In the genomic region with DNA sequence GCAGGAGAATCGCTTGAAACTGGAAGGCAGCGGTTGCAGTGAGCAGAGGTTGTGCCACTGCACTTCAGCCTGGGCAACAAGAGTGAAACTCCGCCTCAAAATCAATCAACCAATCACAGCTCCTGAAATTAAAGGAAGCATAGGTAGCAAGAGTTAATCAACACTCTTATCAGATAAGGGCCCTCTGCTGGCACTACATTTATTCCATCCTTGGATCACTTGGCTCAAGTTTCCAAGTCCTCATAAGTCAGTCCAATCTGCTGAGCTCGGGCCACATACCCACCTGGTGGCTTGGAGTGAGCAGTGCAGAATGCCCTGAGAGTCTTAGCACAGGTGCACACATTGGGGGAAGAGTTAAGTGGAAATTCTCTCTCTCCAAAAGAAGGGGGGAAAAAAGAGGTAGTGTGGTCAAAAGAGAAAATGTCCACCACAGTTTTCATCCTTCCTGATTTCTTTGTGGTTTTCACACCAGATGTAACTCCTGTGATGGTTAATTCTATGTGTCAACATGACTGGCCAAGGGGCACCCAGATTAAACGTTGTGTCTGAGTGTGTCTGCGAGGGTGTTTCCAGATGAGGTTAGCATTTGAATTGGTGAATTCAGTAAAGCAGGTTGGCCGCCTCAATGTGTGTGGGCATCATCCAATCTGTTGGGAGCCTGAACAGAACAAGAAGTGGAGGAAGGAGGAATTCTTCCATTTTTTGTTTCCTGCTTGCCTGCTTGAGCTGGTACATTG, we compare ENCODE assay signal across 9 cellular contexts. TPM values are rescaled to one million over a fixed set of nuclear protein-coding genes. Genes with fewer than 3 reads are reported as not detected.
DNase-seq lines count a peak whose midpoint lies in the region; FAIRE-seq and TF ChIP-seq lines count a peak whose summit lies in the region.
"Had no signal": no experiment of that assay in that cellular context is flagged by ENCODE, and none has a peak within 500 bp of the region (broad histone marks: within the 10 kb centered on the region; RNA-seq: fewer than 3 reads in every experiment).

No MANE protein-coding gene starts in this region.

- H3K9me3 Mint-ChIP-seq in activated CD4-positive, alpha-beta memory T cell treated with anti-CD3 and anti-CD28 coated beads for 36 hours = no peaks in the 10 kb centered on the region

- H3K4me2 ChIP-seq in endothelial cell of umbilical vein (ENCODE audit: insufficient read depth, low read length) = no peak overlapping the region

- H3K27me3 ChIP-seq in endothelial cell of umbilical vein (ENCODE audit: control insufficient read depth in 2 of 2, insufficient read depth in 2 of 2, low read length in 2 of 2) = no peaks in the 10 kb centered on the region

- H3K79me2 ChIP-seq in endothelial cell of umbilical vein (ENCODE audit: control insufficient read depth, insufficient read depth, low read length) = no peaks in the 10 kb centered on the region

- POLR2A ChIA-PET in endothelial cell of umbilical vein (lab: Charles Lee) = no interaction called here
- POLR2A ChIA-PET in activated CD4-positive, alpha-beta memory T cell treated with anti-CD3 and anti-CD28 coated beads for 36 hours (lab: Charles Lee) = no interaction called here

- H3K4me3 ChIP-seq in endothelial cell of umbilical vein (replicated peaks in 1 of 3; ENCODE audit: insufficient read depth in 1 of 3, low read depth in 1 of 3, low read length in 3 of 3) (no peak overlapping the region), retinal pigment epithelial cell (ENCODE audit: low read length) (no peak overlapping the region)

- intact Hi-C loops in endothelial cell of umbilical vein (cut with micrococcal nuclease) = no loop called here
- intact Hi-C loops in activated CD4-positive, alpha-beta memory T cell treated with anti-CD3 and anti-CD28 coated beads for 36 hours (cut with micrococcal nuclease) = loop anchor here (10.0 kb wide), 1 partner anchor 539 kb away; the partner anchor contains the start of gene NHLRC1

- no peak overlapping the region for H3K9ac ChIP-seq in endothelial cell of umbilical vein (replicated peaks; ENCODE audit: extremely low read depth, insufficient read depth, low read length)

- no TSS peak for BruUV-seq in endothelial cell of umbilical vein (replicated peaks; lab: Mats Ljungman, UMichigan)

- peak; percentile 4 for DNase-seq in NCI-H2227 (lab: John Stamatoyannopoulos, UW; ENCODE audit: unreplicated experiment)
- no peak for DNase-seq in NCI-H2227 treated with DMSO at 0.1 percent for 48 hours (lab: John Stamatoyannopoulos, UW)
- DNase-seq in NCI-H2029 treated with DMSO at 0.1 percent for 48 hours (lab: John Stamatoyannopoulos, UW) = peak; percentile 73
- peak; percentile 11 for DNase-seq in endothelial cell of umbilical vein (ENCODE audit: low read depth, low spot score)
- DNase-seq in retinal pigment epithelial cell (ENCODE audit: low read depth) = no peak
- no peak for DNase-seq in activated CD4-positive, alpha-beta memory T cell treated with anti-CD3 and anti-CD28 coated beads for 36 hours
- DNase-seq in stimulated activated CD4-positive, alpha-beta T cell treated with anti-CD3 and anti-CD28 coated beads, Interleukin-4, amount 100 ng/mL, for 1 hour = no peak
- no peak for DNase-seq in NCI-H1105 treated with DMSO at 0.1 percent for 48 hours (lab: John Stamatoyannopoulos, UW)
- DNase-seq: NCI-H2081 had no signal

- no peak for FAIRE-seq in endothelial cell of umbilical vein (lab: Jason Lieb, UNC)

- no peaks in the 10 kb centered on the region for H3K36me3 Mint-ChIP-seq in activated CD4-positive, alpha-beta memory T cell treated with anti-CD3 and anti-CD28 coated beads for 36 hours

- H2AFZ ChIP-seq in endothelial cell of umbilical vein (ENCODE audit: low read depth, low read length) = no peak overlapping the region

- H3K4me3 Mint-ChIP-seq in activated CD4-positive, alpha-beta memory T cell treated with anti-CD3 and anti-CD28 coated beads for 36 hours = no peak overlapping the region

- no peak for TF ChIP-seq POLR2A in endothelial cell of umbilical vein (IDR thresholded peaks at IDR 0.05; ENCODE audit: low read depth, low read length)

- CTCF ChIA-PET in endothelial cell of umbilical vein (lab: Charles Lee) = interaction anchor here (0.7 to 1.1 kb wide), 6 partner anchors 10 to 432 kb away, joined by 3 to 4 read pairs (median 3); no protein-coding TSS in a partner anchor
- CTCF ChIA-PET in activated CD4-positive, alpha-beta memory T cell treated with anti-CD3 and anti-CD28 coated beads for 36 hours (lab: Charles Lee) = interaction anchor here (1.0 to 3.2 kb wide), 2 partner anchors 202 to 219 kb away, joined by 3 to 19 read pairs; no protein-coding TSS in a partner anchor

- dilution Hi-C loops in endothelial cell of umbilical vein (cut with MboI; ENCODE audit: extremely low pct_ligation_motif_present, low sequenced_read_pairs) = no loop called here

- peaks cover 10% of the 10 kb centered on the region for H3K4me1 Mint-ChIP-seq in activated CD4-positive, alpha-beta memory T cell treated with anti-CD3 and anti-CD28 coated beads for 36 hours (ENCODE audit: low read depth)

- H3K27ac ChIP-seq in endothelial cell of umbilical vein (ENCODE audit: insufficient read depth, low read depth, low read length) = no peak overlapping the region

- no peaks in the 10 kb centered on the region for H3K36me3 ChIP-seq in endothelial cell of umbilical vein (ENCODE audit: control insufficient read depth in 2 of 2, extremely low read depth in 1 of 2, insufficient read depth in 2 of 2, low read length in 2 of 2)

- TF ChIP-seq CTCF in endothelial cell of umbilical vein (IDR thresholded peaks at IDR 0.05; ENCODE audit: extremely low read depth in 1 of 2, insufficient read depth in 1 of 2, low read depth in 1 of 2, low read length in 2 of 2) = peak; percentile 4 to 11
- TF ChIP-seq CTCF in retinal pigment epithelial cell (conservative IDR thresholded peaks at IDR 0.05; ENCODE audit: low read depth, low read length) = peak; percentile 25

- peaks cover 3% of the 10 kb centered on the region for H3K27me3 Mint-ChIP-seq in activated CD4-positive, alpha-beta memory T cell treated with anti-CD3 and anti-CD28 coated beads for 36 hours

- H3K4me1 ChIP-seq in endothelial cell of umbilical vein (ENCODE audit: control insufficient read depth, extremely low read depth, insufficient read depth, low read length) = peaks cover 8% of the 10 kb centered on the region

- H3K9me3 ChIP-seq in endothelial cell of umbilical vein (replicated peaks; ENCODE audit: control insufficient read depth, insufficient read depth, low read length) = no peaks in the 10 kb centered on the region

- no peaks in the 10 kb centered on the region for H3K9me1 ChIP-seq in endothelial cell of umbilical vein (replicated peaks; ENCODE audit: control insufficient read depth, extremely low read depth, insufficient read depth, low read length)

- no peaks in the 10 kb centered on the region for H4K20me1 ChIP-seq in endothelial cell of umbilical vein (replicated peaks; ENCODE audit: control insufficient read depth, extremely low read depth, insufficient read depth, low read length)

- H3K27ac Mint-ChIP-seq in activated CD4-positive, alpha-beta memory T cell treated with anti-CD3 and anti-CD28 coated beads for 36 hours = no peak overlapping the region

TF ChIP-seq in endothelial cell of umbilical vein, 7 proteins besides CTCF, POLR2A, EP300 and RAD21:
- TF ChIP-seq, protein P1, sequence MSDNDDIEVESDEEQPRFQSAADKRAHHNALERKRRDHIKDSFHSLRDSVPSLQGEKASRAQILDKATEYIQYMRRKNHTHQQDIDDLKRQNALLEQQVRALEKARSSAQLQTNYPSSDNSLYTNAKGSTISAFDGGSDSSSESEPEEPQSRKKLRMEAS (IDR thresholded peaks at IDR 0.05; ENCODE audit: insufficient read depth, insufficient read length) = no peak
- TF ChIP-seq POLR2AphosphoS5 (IDR thresholded peaks at IDR 0.05; ENCODE audit: insufficient read depth, low read depth, low read length) (no peak), EZH2 (IDR thresholded peaks at IDR 0.05; ENCODE audit: borderline replicate concordance, low read depth, low read length, severe bottlenecking) (no peak), JUN (IDR thresholded peaks at IDR 0.05; ENCODE audit: borderline replicate concordance, insufficient read depth, insufficient read length, low read depth) (no peak), MYC (IDR thresholded peaks at IDR 0.05; ENCODE audit: low read depth, low read length) (no peak), GATA2 (IDR thresholded peaks at IDR 0.05; ENCODE audit: insufficient read depth, insufficient read length, low read depth, low read length) (peak; percentile 13), FOS (IDR thresholded peaks at IDR 0.05; ENCODE audit: borderline replicate concordance, insufficient read depth, low read length) (no peak)
TF ChIP-seq in endothelial cell of umbilical vein: peak in this region for 1.

RNA-seq across cellular contexts. Expression of gene FAM8A1, which starts 14.2 kb away (rescaled TPM):
- total RNA-seq in endothelial cell of umbilical vein = 11.3 and 11.5 TPM in 2 replicates
- 4.3 and 4.8 TPM in 2 replicates for polyA plus RNA-seq in endothelial cell of umbilical vein
- 4.2 and 4.8 TPM in 2 replicates for polyA plus RNA-seq in endothelial cell of umbilical vein (2011; cell fraction: cytosol; rRNA removed)
- 5.7 and 7.6 TPM in 2 replicates for polyA plus RNA-seq in endothelial cell of umbilical vein (2011; cell fraction: nucleus; rRNA removed)
- 8.2 and 9.5 TPM in 2 replicates for polyA plus RNA-seq in endothelial cell of umbilical vein (2012)
- 5.5 and 5.7 TPM in 2 replicates for polyA minus RNA-seq in endothelial cell of umbilical vein
- 7.6 TPM for polyA minus RNA-seq in endothelial cell of umbilical vein (2011; cell fraction: cytosol; rRNA and poly(A)+ RNA removed)
- polyA minus RNA-seq in endothelial cell of umbilical vein (2011; cell fraction: nucleus; rRNA and poly(A)+ RNA removed) = 4.0 and 4.5 TPM in 2 replicates
- total RNA-seq in activated CD4-positive, alpha-beta memory T cell treated with anti-CD3 and anti-CD28 coated beads for 36 hours = 1 to 10 TPM; 5.0 to 5.1 TPM

Comparison
In these comparisons a context has a peak if more than half of its experiments do, and no peak if none do; other contexts are left out.
1. DNase-seq: peak in NCI-H2227 (single experiment), NCI-H2029 treated with DMSO at 0.1 percent for 48 hours (single experiment) and endothelial cell of umbilical vein (single experiment); none in NCI-H2227 treated with DMSO at 0.1 percent for 48 hours (single experiment), retinal pigment epithelial cell (single experiment), activated CD4-positive, alpha-beta memory T cell treated with anti-CD3 and anti-CD28 coated beads for 36 hours (single experiment), stimulated activated CD4-positive, alpha-beta T cell treated with anti-CD3 and anti-CD28 coated beads, Interleukin-4, amount 100 ng/mL, for 1 hour (single experiment) and NCI-H1105 treated with DMSO at 0.1 percent for 48 hours (single experiment).